ENCODE assay signal across 8 cellular contexts in genomic region chr20:297098-297924, GRCh38. TPM values are rescaled to one million over a fixed set of nuclear protein-coding genes. Genes with fewer than 3 reads are reported as not detected.
A peak's percentile ranks its signal among the peaks of the same experiment; 100 is the strongest.
DNase-seq lines count a peak whose midpoint lies in the region; ATAC-seq and TF ChIP-seq lines count a peak whose summit lies in the region.

Gene ZCCHC3, plus strand, starts transcription at chr20:297570. Its CDS starts 17 bp downstream, at chr20:297587.

- no peaks in the 10 kb centered on the region for H3K27me3 Mint-ChIP-seq in IgD-negative memory B cell

- intact Hi-C loops in PC-3 (cut with micrococcal nuclease): loop anchor here (1.0 kb wide), 1 partner anchor 27 kb away; no protein-coding TSS in a partner anchor

- H2AFZ ChIP-seq in PC-3 (ENCODE audit: low read length): peak within 1 kb of the TSS; percentile 78

- CTCF ChIA-PET in PC-3 (lab: Charles Lee): no interaction called here

- H3K27me3 ChIP-seq in PC-3 (ENCODE audit: low read length) (no peaks in the 10 kb centered on the region), mucosa of stomach (ENCODE audit: control insufficient read depth, insufficient read depth, low read length) (no peaks in the 10 kb centered on the region)

- H3K9me3 ChIP-seq in PC-3 (ENCODE audit: low read length) (no peaks in the 10 kb centered on the region), mucosa of stomach (ENCODE audit: control insufficient read depth, low read length) (no peaks in the 10 kb centered on the region)

- ATAC-seq in GM21529 (IDR thresholded peaks at IDR 0.05; ENCODE audit: unreplicated experiment) (peak; percentile 85), PC-3 (peak; percentile 85)

- peak within 1 kb of the TSS; percentile 98 to 100 (median 100) for H3K4me3 Mint-ChIP-seq in IgD-negative memory B cell

- BruUV-seq in PC-3 (replicated peaks; lab: Mats Ljungman, UMichigan): TSS peak; percentile 60

- peak within 1 kb of the TSS; percentile 93 for H3K4me2 ChIP-seq in PC-3 (ENCODE audit: low read length)

- H3K9ac ChIP-seq in PC-3 (ENCODE audit: low read length): peak within 1 kb of the TSS; percentile 96
- H3K9ac ChIP-seq in mucosa of stomach (ENCODE audit: low read length): peak within 1 kb of the TSS; percentile 97

- peak within 1 kb of the TSS; percentile 99 to 100 (median 100) for H3K27ac Mint-ChIP-seq in IgD-negative memory B cell

- DNase-seq in DMS53 treated with DMSO at 0.1 percent for 48 hours (lab: John Stamatoyannopoulos, UW; ENCODE audit: unreplicated experiment): peak; percentile 80
- peak; percentile 96 for DNase-seq in PC-3
- DNase-seq in activated T-cell treated with anti-CD3 and anti-CD28 coated beads, Interleukin-2, amount 50 U/mL, for 1 hour: peak; percentile 82
- peak; percentile 93 to 95 for DNase-seq in erythroblast (lab: John Stamatoyannopoulos, UW)
- DNase-seq in stimulated activated CD8-positive, alpha-beta memory T cell treated with anti-CD3 and anti-CD28 coated beads, Interleukin-7, amount 100 ng/mL, for 1 hour (ENCODE audit: low read depth in 2 of 2): peak; percentile 57 to 65

- no peaks in the 10 kb centered on the region for H3K9me2 ChIP-seq in PC-3 (replicated peaks; ENCODE audit: low read length)

- TF ChIP-seq CTCF in PC-3 (conservative IDR thresholded peaks at IDR 0.05; ENCODE audit: low read depth, low read length): 0 out of 2 replicates have a peak, but pooled peaks have one; percentile 29

- peaks cover 49% of the 10 kb centered on the region for H3K79me2 ChIP-seq in PC-3 (ENCODE audit: low read length)

- peak within 1 kb of the TSS; percentile 80 for H3K4me3 ChIP-seq in PC-3 (ENCODE audit: low read length)
- H3K4me3 ChIP-seq in mucosa of stomach (ENCODE audit: low read length): peak within 1 kb of the TSS; percentile 93

- H3K9me3 Mint-ChIP-seq in IgD-negative memory B cell: no peaks in the 10 kb centered on the region

- H3K36me3 ChIP-seq in PC-3 (ENCODE audit: low read depth, low read length): no peaks in the 10 kb centered on the region
- H3K36me3 ChIP-seq in mucosa of stomach (ENCODE audit: control insufficient read depth, insufficient read depth, low read length): no peaks in the 10 kb centered on the region

- H3K4me1 Mint-ChIP-seq in IgD-negative memory B cell: peaks cover 22 to 38% (median 29%) of the 10 kb centered on the region in 3 donors

- peaks cover 3% of the 10 kb centered on the region for H3K36me3 Mint-ChIP-seq in IgD-negative memory B cell

- peaks cover 32% of the 10 kb centered on the region for H4K20me1 ChIP-seq in PC-3 (ENCODE audit: low read length)

- H3F3A ChIP-seq in PC-3 (ENCODE audit: low read length, unreplicated experiment): no peaks in the 10 kb centered on the region

- H3K27ac ChIP-seq in PC-3 (ENCODE audit: low read length): peak within 1 kb of the TSS; percentile 75

- H3K4me1 ChIP-seq in PC-3 (ENCODE audit: insufficient read depth, low read length): peaks cover 29% of the 10 kb centered on the region
- peaks cover 24% of the 10 kb centered on the region for H3K4me1 ChIP-seq in mucosa of stomach (ENCODE audit: control insufficient read depth, insufficient read depth, low read length)

- POLR2A ChIA-PET in PC-3 (lab: Charles Lee; ENCODE audit: unreplicated experiment): interaction anchor here (0.6 kb wide), 1 partner anchor 141 kb away, joined by 3 read pairs; no protein-coding TSS in a partner anchor

- peak; percentile 81 for TF ChIP-seq POLR2A in erythroblast (IDR thresholded peaks at IDR 0.05; ENCODE audit: low read length)

RNA-seq across cellular contexts. Expression of gene ZCCHC3, which starts in this region (rescaled TPM):
- polyA plus RNA-seq in IgD-negative memory B cell: 16.7 TPM
- total RNA-seq in PC-3 (2014; rRNA removed): 18.5 and 21.5 TPM in 2 replicates

Comparison
In these comparisons a context has a peak if more than half of its experiments do, and no peak if none do; other contexts are left out.
1. Peak in every context shown above with its lines: DNase-seq, ATAC-seq, H3K4me3 ChIP-seq and H3K27ac ChIP-seq.